In genomic region chr19:40190891-40191835, GRCh38 we compare ENCODE assay signal across 8 cellular contexts. TPM values are rescaled to one million over a fixed set of nuclear protein-coding genes. Genes with fewer than 3 reads are reported as not detected.
A peak's percentile ranks its signal among the peaks of the same experiment; 100 is the strongest.
DNase-seq lines count a peak whose midpoint lies in the region; ATAC-seq, FAIRE-seq and TF ChIP-seq lines count a peak whose summit lies in the region.

MAP3K10 (plus strand) TSS chr19:40191426; CDS start chr19:40192032, 606 bp downstream.

- FAIRE-seq in A549 (lab: Jason Lieb, UNC) (no peak), HepG2 (lab: Jason Lieb, UNC) (no peak)

- H3K36me3 ChIP-seq in HepG2 (replicated peaks in 1 of 2; ENCODE audit: control insufficient read depth in 1 of 2, insufficient read depth in 2 of 2, low read length in 2 of 2): no peaks in the 10 kb centered on the region

- peak within 1 kb of the TSS; percentile 96 for H3K27ac Mint-ChIP-seq in activated CD4-positive, alpha-beta T cell treated with anti-CD3 and anti-CD28 coated beads, Interleukin-2, amount 10 ng/mL, durations not matched to agents 24 days and 14 days

- peak within 1 kb of the TSS; percentile 90 for H3K4me3 Mint-ChIP-seq in activated CD4-positive, alpha-beta T cell treated with anti-CD3 and anti-CD28 coated beads, Interleukin-2, amount 10 ng/mL, durations not matched to agents 24 days and 14 days

- H3K9ac ChIP-seq in HepG2 (ENCODE audit: insufficient read depth, low read depth, low read length): peak within 1 kb of the TSS; percentile 77

- no peak for TF ChIP-seq EP300 in A549 (IDR thresholded peaks at IDR 0.05)
- no peak for TF ChIP-seq EP300 in HepG2 (IDR thresholded peaks at IDR 0.05; ENCODE audit: low read depth in 2 of 2, low read length in 2 of 2)
- no peak for TF ChIP-seq EP300 in HepG2 (CRISPR knock-in tag; IDR thresholded peaks at IDR 0.05; ENCODE audit: borderline replicate concordance)

- TF ChIP-seq RAD21 in A549 (conservative IDR thresholded peaks at IDR 0.05 in 1 of 2, IDR thresholded peaks at IDR 0.05 in 1 of 2) (no peak; a peak in 1 of 5 replicates), HepG2 (CRISPR knock-in tag; IDR thresholded peaks at IDR 0.05) (no peak)

- peaks cover 26% of the 10 kb centered on the region for H3K4me1 Mint-ChIP-seq in activated CD4-positive, alpha-beta T cell treated with anti-CD3 and anti-CD28 coated beads, Interleukin-2, amount 10 ng/mL, durations not matched to agents 24 days and 14 days

- peak within 1 kb of the TSS; percentile 77 for H3K4me3 ChIP-seq in A549
- peak within 1 kb of the TSS; percentile 74 to 93 (median 87) for H3K4me3 ChIP-seq in HepG2 (replicated peaks in 1 of 3; ENCODE audit: insufficient read depth in 1 of 3, low read depth in 2 of 3, low read length in 3 of 3)

- TF ChIP-seq CTCF in A549 (IDR thresholded peaks at IDR 0.05): no peak
- no peak; the same call in 1 of the 2 replicates for TF ChIP-seq CTCF in HepG2 (CRISPR knock-in tag; IDR thresholded peaks at IDR 0.05)

- DNase-seq in A549 (ENCODE audit: low read depth in 1 of 2, low spot score in 1 of 2) (peak; percentile 82 to 95), NCI-H510A (lab: John Stamatoyannopoulos, UW) (peak; percentile 42), cortex of kidney (lab: John Stamatoyannopoulos, UW) (peak; percentile 11), HepG2 (ENCODE audit: low spot score) (peak; percentile 53)
- DNase-seq in activated CD4-positive, alpha-beta T cell treated with anti-CD3 and anti-CD28 coated beads, Interleukin-2, amount 10 ng/mL, durations not matched to agents 24 days and 14 days: peak; percentile 94
- DNase-seq in stimulated activated CD4-positive, alpha-beta T cell treated with anti-CD3 and anti-CD28 coated beads, Interleukin-4, amount 100 ng/mL, for 1 hour: peak; percentile 78

- H3K4me1 ChIP-seq in A549 (peaks cover 21% of the 10 kb centered on the region), HepG2 (ENCODE audit: insufficient read depth, low read length) (peaks cover 19% of the 10 kb centered on the region)

- no peaks in the 10 kb centered on the region for H3K79me2 ChIP-seq in HepG2 (ENCODE audit: insufficient read depth, low read length)

- 2% methylated on average over 35 of the region's 116 CpGs for WGBS in A549 (ENCODE audit: missing lambda C conversion rate)
- 0% methylated on average over 3 of the region's 116 CpGs for WGBS in HepG2 (ENCODE audit: low lambda C conversion rate)

- peak within 1 kb of the TSS; percentile 97 for H2AFZ ChIP-seq in HepG2 (ENCODE audit: low read length)

- H3K27ac ChIP-seq in A549: peak within 1 kb of the TSS; percentile 88 to 92
- H3K27ac ChIP-seq in HepG2 (ENCODE audit: extremely low read length, insufficient read depth, low read length): peak within 1 kb of the TSS; percentile 74

- TF ChIP-seq POLR2A in A549 (IDR thresholded peaks at IDR 0.05; ENCODE audit: low read length): 0 out of 2 replicates have a peak, but pooled peaks have one; percentile 33
- TF ChIP-seq POLR2A in GM18526 (IDR thresholded peaks at IDR 0.05; ENCODE audit: extremely low read depth, insufficient read length): peak; percentile 30
- peak in 1 of 2 experiments; percentile 60; a peak in 2 of 4 replicates for TF ChIP-seq POLR2A in HepG2 (IDR thresholded peaks at IDR 0.05; ENCODE audit: insufficient read depth in 1 of 2, low read depth in 2 of 2, low read length in 2 of 2)

- ATAC-seq in A549: peak; percentile 88 to 92
- peak; percentile 78 for ATAC-seq in HG03066 (IDR thresholded peaks at IDR 0.05; ENCODE audit: low read depth, unreplicated experiment)
- peak; percentile 91 for ATAC-seq in HepG2

- intact Hi-C loops in activated CD4-positive, alpha-beta T cell treated with anti-CD3 and anti-CD28 coated beads, Interleukin-2, amount 10 ng/mL, durations not matched to agents 24 days and 14 days (cut with micrococcal nuclease): loop anchor here (2.0 kb wide), 2 partner anchors 50 to 94 kb away; partner anchors contain the start of gene AKT2
- intact Hi-C loops in HepG2 (cut with micrococcal nuclease; ENCODE audit: unreplicated experiment): no loop called here

- H3K27me3 Mint-ChIP-seq in activated CD4-positive, alpha-beta T cell treated with anti-CD3 and anti-CD28 coated beads, Interleukin-2, amount 10 ng/mL, durations not matched to agents 24 days and 14 days: no peaks in the 10 kb centered on the region

- no TSS peak for BruUV-seq in HepG2 (replicated peaks; lab: Mats Ljungman, UMichigan)

- in situ Hi-C loops in HepG2 (cut with HindIII; ENCODE audit: extremely low pct_ligation_motif_present, low pct_unique_long_range_greater_than_20kb): no loop called here

- peaks cover 0 to 5% of the 10 kb centered on the region in 2 experiments; a peak in 2 of 5 replicates for H3K27me3 ChIP-seq in HepG2 (ENCODE audit: control insufficient read depth in 1 of 2, insufficient read depth in 2 of 2, low read length in 2 of 2)

- no peaks in the 10 kb centered on the region for H3K36me3 Mint-ChIP-seq in activated CD4-positive, alpha-beta T cell treated with anti-CD3 and anti-CD28 coated beads, Interleukin-2, amount 10 ng/mL, durations not matched to agents 24 days and 14 days (ENCODE audit: low read depth)

- peak within 1 kb of the TSS; percentile 84 for H3K4me2 ChIP-seq in A549
- peak within 1 kb of the TSS; percentile 74 for H3K4me2 ChIP-seq in HepG2 (ENCODE audit: low read depth, low read length)

- no peaks in the 10 kb centered on the region for H3K9me3 ChIP-seq in A549
- no peaks in the 10 kb centered on the region for H3K9me3 ChIP-seq in HepG2 (ENCODE audit: low read length)

- H4K20me1 ChIP-seq in HepG2 (ENCODE audit: insufficient read depth, low read length): no peaks in the 10 kb centered on the region

- POLR2A ChIA-PET in A549 (lab: Yijun Ruan, JAX): interaction anchor here (0.6 to 1.6 kb wide), 6 partner anchors 12 to 345 kb away, joined by 3 to 8 read pairs (median 3); partner anchors contain the start of gene FBL
- POLR2A ChIA-PET in HepG2 (lab: Yijun Ruan, JAX): interaction anchor here (1.0 to 1.4 kb wide), 4 partner anchors 33 to 157 kb away, joined by 3 to 7 read pairs (median 4); partner anchors contain the start of genes C19orf47 and PLD3

- no peaks in the 10 kb centered on the region for H3K9me3 Mint-ChIP-seq in activated CD4-positive, alpha-beta T cell treated with anti-CD3 and anti-CD28 coated beads, Interleukin-2, amount 10 ng/mL, durations not matched to agents 24 days and 14 days

- CTCF ChIA-PET in A549 (lab: Yijun Ruan, JAX): interaction anchor here (0.6 to 5.3 kb wide), 13 partner anchors 11 to 63 kb away, joined by 3 to 52 read pairs (median 4); partner anchors contain the start of gene TTC9B
- CTCF ChIA-PET in HepG2 (lab: Yijun Ruan, JAX; ENCODE audit: low intra/inter-chr PET ratio, low total read pairs): no interaction called here

TF ChIP-seq in A549, 52 proteins besides CTCF, POLR2A, EP300 and RAD21 (continues in another document):
- TF ChIP-seq EHMT2 (IDR thresholded peaks at IDR 0.05; ENCODE audit: low read depth): no peak
- 0 out of 2 replicates have a peak, but pooled peaks have one; percentile 19 for TF ChIP-seq FOSL2 (IDR thresholded peaks at IDR 0.05)
- TF ChIP-seq FOSL2 (CRISPR knock-in tag; IDR thresholded peaks at IDR 0.05): no peak
- no peak for TF ChIP-seq POLR2AphosphoS2 (conservative IDR thresholded peaks at IDR 0.05; ENCODE audit: low read length)
- 0 out of 2 replicates have a peak, but pooled peaks have one; percentile 62 for TF ChIP-seq RFX5 (IDR thresholded peaks at IDR 0.05)
- peak; percentile 59; the same call in 1 of the 2 replicates for TF ChIP-seq ESRRA (IDR thresholded peaks at IDR 0.05; ENCODE audit: borderline replicate concordance, low read length)

TF ChIP-seq in HepG2, 621 proteins besides CTCF, POLR2A, EP300 and RAD21 (continues in another document):
- TF ChIP-seq DPF2 (CRISPR knock-in tag; IDR thresholded peaks at IDR 0.05; ENCODE audit: borderline replicate concordance, low read depth): no peak

RNA-seq across cellular contexts. Expression of gene MAP3K10, which starts in this region (rescaled TPM):
- polyA plus RNA-seq in A549 (2011; rRNA removed) (6.0 and 6.6 TPM in 2 replicates), A549 (2017; fragmentation: RNase III; extraction: RNeasy Plus Mini Kit Qiagen cat#74134 plus additional on column Dnase treatment) (15.0 to 21.0 TPM (median 19.5 TPM) in 3 replicates), HepG2 (2011; rRNA removed) (5.0 and 6.7 TPM in 2 replicates)
- polyA plus RNA-seq in A549 (2012; cell fraction: cytosol; rRNA removed): 10.1 and 14.2 TPM in 2 replicates
- polyA plus RNA-seq in A549 (2012; cell fraction: nucleus; rRNA removed): 30.4 and 39.4 TPM in 2 replicates
- polyA minus RNA-seq in A549 (2011; rRNA and poly(A)+ RNA removed): 12.0 and 13.0 TPM in 2 replicates
- total RNA-seq in activated CD4-positive, alpha-beta T cell treated with anti-CD3 and anti-CD28 coated beads, Interleukin-2, amount 10 ng/mL, durations not matched to agents 24 days and 14 days: 16.6 and 17.6 TPM in 2 replicates
- total RNA-seq in HepG2 (2016; rRNA removed; fragmentation: Illumina TruSeq; extraction: Trizol): 1.9 and 3.4 TPM in 2 replicates
- 3.4 and 3.7 TPM in 2 replicates for total RNA-seq in HepG2 (2016; cell fraction: cytosol; rRNA removed; fragmentation: Illumina TruSeq; extraction: Trizol; ENCODE audit: low read depth)
- 1.5 and 4.3 TPM in 2 replicates for total RNA-seq in HepG2 (2016; cell fraction: insoluble cytoplasmic fraction; rRNA removed; fragmentation: Illumina TruSeq; extraction: Trizol)
- 2.3 and 3.1 TPM in 2 replicates for total RNA-seq in HepG2 (2016; cell fraction: membrane; rRNA removed; fragmentation: Illumina TruSeq; extraction: Trizol)
- total RNA-seq in HepG2 (2016; cell fraction: nucleus; rRNA removed; fragmentation: Illumina TruSeq; extraction: Trizol): 4.8 and 6.5 TPM in 2 replicates
- 2.4 and 4.6 TPM in 2 replicates for polyA plus RNA-seq in HepG2 (2011; cell fraction: cytosol; rRNA removed)
- polyA plus RNA-seq in HepG2 (2011; cell fraction: nucleus; rRNA removed): 28.9 and 39.9 TPM in 2 replicates
- polyA plus RNA-seq in HepG2 (2012): 4.5 and 7.7 TPM in 2 replicates
- 1.1 and 1.2 TPM in 2 replicates for polyA plus RNA-seq in HepG2 (2016; cell fraction: cytosol; fragmentation: Illumina TruSeq; extraction: Trizol; ENCODE audit: low read depth)
- 2.1 and 3.6 TPM in 2 replicates for polyA plus RNA-seq in HepG2 (2016; cell fraction: insoluble cytoplasmic fraction; fragmentation: Illumina TruSeq; extraction: Trizol; ENCODE audit: low read depth)
- 2.5 and 3.9 TPM in 2 replicates for polyA plus RNA-seq in HepG2 (2016; cell fraction: membrane; fragmentation: Illumina TruSeq; extraction: Trizol; ENCODE audit: low read depth)
- 14.6 and 16.4 TPM in 2 replicates for polyA plus RNA-seq in HepG2 (2016; cell fraction: nucleus; fragmentation: Illumina TruSeq; extraction: Trizol; ENCODE audit: insufficient read depth, low read depth)
- polyA minus RNA-seq in HepG2 (2011; rRNA and poly(A)+ RNA removed; ENCODE audit: low replicate concordance): 9.5 and 13.6 TPM in 2 replicates
- 3.7 and 4.1 TPM in 2 replicates for polyA minus RNA-seq in HepG2 (2011; cell fraction: cytosol; rRNA and poly(A)+ RNA removed)
- polyA minus RNA-seq in HepG2 (2011; cell fraction: nucleus; rRNA and poly(A)+ RNA removed): 9.0 and 9.3 TPM in 2 replicates

Comparison
In these comparisons a context has a peak if more than half of its experiments do, and no peak if none do; other contexts are left out.
1. Peak in every context shown above with its lines: DNase-seq, ATAC-seq, H3K4me3 ChIP-seq and H3K27ac ChIP-seq.
2. DNase-seq: peak in every context shown above with its lines; median percentile 94 in activated CD4-positive, alpha-beta T cell treated with anti-CD3 and anti-CD28 coated beads, Interleukin-2, amount 10 ng/mL, durations not matched to agents 24 days and 14 days; 88 in A549; 78 in stimulated activated CD4-positive, alpha-beta T cell treated with anti-CD3 and anti-CD28 coated beads, Interleukin-4, amount 100 ng/mL, for 1 hour; 53 in HepG2; 42 in NCI-H510A; 11 in cortex of kidney.